8 cellular contexts compared by ENCODE assay signal in the genomic region with DNA sequence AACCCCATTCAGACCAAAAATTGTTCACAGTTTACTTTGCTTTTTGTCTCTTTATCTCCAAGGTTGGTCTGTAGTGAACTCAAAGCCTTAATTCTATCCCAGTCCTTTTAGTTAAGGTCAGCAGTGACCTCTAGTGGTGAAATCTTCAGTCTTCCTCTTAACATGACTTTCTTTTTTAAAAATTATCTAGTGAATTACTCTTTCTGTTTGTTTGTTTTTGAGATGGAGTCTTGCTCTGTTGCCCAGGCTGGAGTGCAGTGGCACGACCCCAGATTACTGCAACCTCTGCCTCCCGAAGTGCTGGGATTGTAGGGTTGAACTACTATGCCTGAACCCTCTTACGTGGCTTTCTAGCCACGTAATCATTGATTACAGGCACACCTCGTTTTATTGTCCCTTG. TPM values are rescaled to one million over a fixed set of nuclear protein-coding genes. Genes with fewer than 3 reads are reported as not detected.
DNase-seq lines count a peak whose midpoint lies in the region; ATAC-seq and TF ChIP-seq lines count a peak whose summit lies in the region.

No MANE protein-coding gene starts in this region.

- H3K36me3 Mint-ChIP-seq in CD4-positive, alpha-beta memory T cell = no peaks in the 10 kb centered on the region
- no peaks in the 10 kb centered on the region for H3K36me3 Mint-ChIP-seq in activated CD8-positive, alpha-beta T cell treated with anti-CD3 and anti-CD28 coated beads, Interleukin-2, amount 10 ng/mL, durations not matched to agents 7 days and 5 days (ENCODE audit: low read depth)
- no peaks in the 10 kb centered on the region for H3K36me3 Mint-ChIP-seq in glutamatergic neuron (ENCODE audit: unreplicated experiment)

- no peak overlapping the region for H3K27ac ChIP-seq in CD4-positive, alpha-beta memory T cell (ENCODE audit: low read depth, low read length)

- no peaks in the 10 kb centered on the region for H3K36me3 ChIP-seq in CD4-positive, alpha-beta memory T cell (ENCODE audit: insufficient read depth, low read length)

- DNase-seq in CD4-positive, alpha-beta memory T cell = peak; percentile 58 to 75 (median 70)
- DNase-seq in NCI-H2227 (lab: John Stamatoyannopoulos, UW; ENCODE audit: unreplicated experiment) (peak; percentile 82), glutamatergic neuron (no peak), pulmonary artery endothelial cell (ENCODE audit: low read depth, low spot score) (peak; percentile 46)
- peak; percentile 70 for DNase-seq in activated CD8-positive, alpha-beta T cell treated with anti-CD3 and anti-CD28 coated beads, Interleukin-2, amount 10 ng/mL, durations not matched to agents 7 days and 5 days

- peak overlapping the region in 4 of 7 donors; percentile 20 to 71 (median 42) for H3K27ac Mint-ChIP-seq in CD4-positive, alpha-beta memory T cell
- peak overlapping the region; percentile 0 for H3K27ac Mint-ChIP-seq in activated CD8-positive, alpha-beta T cell treated with anti-CD3 and anti-CD28 coated beads, Interleukin-2, amount 10 ng/mL, durations not matched to agents 7 days and 5 days
- H3K27ac Mint-ChIP-seq in glutamatergic neuron (ENCODE audit: unreplicated experiment) = no peak overlapping the region

- no peak overlapping the region for H3K4me3 ChIP-seq in CD4-positive, alpha-beta memory T cell (ENCODE audit: low read length in 2 of 2)

- TF ChIP-seq POLR2A in GM18505 (IDR thresholded peaks at IDR 0.05; ENCODE audit: borderline replicate concordance, extremely low read depth, insufficient read depth, insufficient read length) = no peak

- H3K4me1 ChIP-seq in CD4-positive, alpha-beta memory T cell (ENCODE audit: insufficient read depth, low read length) = peaks cover 2% of the 10 kb centered on the region

- no peaks in the 10 kb centered on the region for H3K9me3 Mint-ChIP-seq in CD4-positive, alpha-beta memory T cell
- no peaks in the 10 kb centered on the region for H3K9me3 Mint-ChIP-seq in activated CD8-positive, alpha-beta T cell treated with anti-CD3 and anti-CD28 coated beads, Interleukin-2, amount 10 ng/mL, durations not matched to agents 7 days and 5 days (ENCODE audit: insufficient read depth)
- no peaks in the 10 kb centered on the region for H3K9me3 Mint-ChIP-seq in glutamatergic neuron (ENCODE audit: unreplicated experiment)

- H3K4me1 Mint-ChIP-seq in CD4-positive, alpha-beta memory T cell = peaks cover 14 to 21% (median 16%) of the 10 kb centered on the region in 4 donors
- H3K4me1 Mint-ChIP-seq in activated CD8-positive, alpha-beta T cell treated with anti-CD3 and anti-CD28 coated beads, Interleukin-2, amount 10 ng/mL, durations not matched to agents 7 days and 5 days (ENCODE audit: low read depth) = peaks cover 10% of the 10 kb centered on the region
- no peaks in the 10 kb centered on the region for H3K4me1 Mint-ChIP-seq in glutamatergic neuron (ENCODE audit: low read depth, unreplicated experiment)

- CTCF ChIA-PET in CD4-positive, alpha-beta memory T cell (lab: Charles Lee; ENCODE audit: partially characterized antibody) = interaction anchor here (0.5 to 4.5 kb wide), 16 partner anchors 10 to 708 kb away, joined by 3 to 29 read pairs (median 4); no protein-coding TSS in a partner anchor
- CTCF ChIA-PET in activated CD8-positive, alpha-beta T cell treated with anti-CD3 and anti-CD28 coated beads, Interleukin-2, amount 10 ng/mL, durations not matched to agents 7 days and 5 days (lab: Charles Lee) = interaction anchor here (0.6 to 2.9 kb wide), 11 partner anchors 17 to 344 kb away, joined by 3 to 16 read pairs (median 5); no protein-coding TSS in a partner anchor

- POLR2A ChIA-PET in CD4-positive, alpha-beta memory T cell (lab: Charles Lee; ENCODE audit: partially characterized antibody) = interaction anchor here (0.7 to 2.1 kb wide), 4 partner anchors 25 to 100 kb away, joined by 3 to 7 read pairs (median 4); partner anchors contain the start of gene ZNF487
- POLR2A ChIA-PET in activated CD8-positive, alpha-beta T cell treated with anti-CD3 and anti-CD28 coated beads, Interleukin-2, amount 10 ng/mL, durations not matched to agents 7 days and 5 days (lab: Charles Lee) = no interaction called here

- peak overlapping the region in 1 of 8 donors; percentile 54 for H3K4me3 Mint-ChIP-seq in CD4-positive, alpha-beta memory T cell
- no peak overlapping the region for H3K4me3 Mint-ChIP-seq in activated CD8-positive, alpha-beta T cell treated with anti-CD3 and anti-CD28 coated beads, Interleukin-2, amount 10 ng/mL, durations not matched to agents 7 days and 5 days
- H3K4me3 Mint-ChIP-seq in glutamatergic neuron (ENCODE audit: unreplicated experiment) = no peak overlapping the region

- no peaks in the 10 kb centered on the region for H3K27me3 Mint-ChIP-seq in CD4-positive, alpha-beta memory T cell
- H3K27me3 Mint-ChIP-seq in activated CD8-positive, alpha-beta T cell treated with anti-CD3 and anti-CD28 coated beads, Interleukin-2, amount 10 ng/mL, durations not matched to agents 7 days and 5 days (ENCODE audit: low read depth) = no peaks in the 10 kb centered on the region
- peaks cover 3% of the 10 kb centered on the region for H3K27me3 Mint-ChIP-seq in glutamatergic neuron (ENCODE audit: unreplicated experiment)

- ATAC-seq in GM18505 (IDR thresholded peaks at IDR 0.05; ENCODE audit: unreplicated experiment) = peak; percentile 77
- ATAC-seq in HG03175 (IDR thresholded peaks at IDR 0.05; ENCODE audit: unreplicated experiment) = peak; percentile 73
- peak; percentile 88 for ATAC-seq in activated CD8-positive, alpha-beta T cell treated with anti-CD3 and anti-CD28 coated beads, Interleukin-2, amount 10 ng/mL, durations not matched to agents 7 days and 5 days
- no peak for ATAC-seq in HG03025 (IDR thresholded peaks at IDR 0.05; ENCODE audit: low FRiP score, unreplicated experiment)

- intact Hi-C loops in CD4-positive, alpha-beta memory T cell (cut with micrococcal nuclease) = loop anchor here (1.0 kb wide), 5 partner anchors 114 to 709 kb away; no protein-coding TSS in a partner anchor

- no peaks in the 10 kb centered on the region for H3K27me3 ChIP-seq in CD4-positive, alpha-beta memory T cell (ENCODE audit: insufficient read depth, low read length)

- H3K9me3 ChIP-seq in CD4-positive, alpha-beta memory T cell (ENCODE audit: control insufficient read depth in 1 of 2, low read length in 2 of 2) = no peaks in the 10 kb centered on the region

- TF ChIP-seq CTCF in glutamatergic neuron (IDR thresholded peaks at IDR 0.05; ENCODE audit: partially characterized antibody, unreplicated experiment) = peak; percentile 75

RNA-seq across cellular contexts. Expression of gene ZNF487, which starts 25.0 kb away (rescaled TPM):
- 1 to 10 TPM; 3.1 to 5.6 TPM for total RNA-seq in CD4-positive, alpha-beta memory T cell
- 1 to 10 TPM; 4.8 to 7.7 TPM for polyA plus RNA-seq in CD4-positive, alpha-beta memory T cell
- total RNA-seq in activated CD8-positive, alpha-beta T cell treated with anti-CD3 and anti-CD28 coated beads, Interleukin-2, amount 10 ng/mL, durations not matched to agents 7 days and 5 days = 1 to 10 TPM; 4.8 to 5.2 TPM
- total RNA-seq in glutamatergic neuron (ENCODE audit: unreplicated experiment) (2.1 TPM), pulmonary artery endothelial cell (3.1 and 3.3 TPM in 2 replicates)

RNA-seq across cellular contexts. Expression of gene HNRNPF, which starts 53.0 kb away (rescaled TPM):
- total RNA-seq in CD4-positive, alpha-beta memory T cell = 100 to 1,000 TPM; 204 to 206 TPM
- 100 to 1,000 TPM; 242 to 296 TPM for polyA plus RNA-seq in CD4-positive, alpha-beta memory T cell
- 100 to 1,000 TPM; 512 to 515 TPM for total RNA-seq in activated CD8-positive, alpha-beta T cell treated with anti-CD3 and anti-CD28 coated beads, Interleukin-2, amount 10 ng/mL, durations not matched to agents 7 days and 5 days
- total RNA-seq in glutamatergic neuron (ENCODE audit: unreplicated experiment) = 99.7 TPM
- total RNA-seq in pulmonary artery endothelial cell = 298 and 383 TPM in 2 replicates
